In the genomic region with DNA sequence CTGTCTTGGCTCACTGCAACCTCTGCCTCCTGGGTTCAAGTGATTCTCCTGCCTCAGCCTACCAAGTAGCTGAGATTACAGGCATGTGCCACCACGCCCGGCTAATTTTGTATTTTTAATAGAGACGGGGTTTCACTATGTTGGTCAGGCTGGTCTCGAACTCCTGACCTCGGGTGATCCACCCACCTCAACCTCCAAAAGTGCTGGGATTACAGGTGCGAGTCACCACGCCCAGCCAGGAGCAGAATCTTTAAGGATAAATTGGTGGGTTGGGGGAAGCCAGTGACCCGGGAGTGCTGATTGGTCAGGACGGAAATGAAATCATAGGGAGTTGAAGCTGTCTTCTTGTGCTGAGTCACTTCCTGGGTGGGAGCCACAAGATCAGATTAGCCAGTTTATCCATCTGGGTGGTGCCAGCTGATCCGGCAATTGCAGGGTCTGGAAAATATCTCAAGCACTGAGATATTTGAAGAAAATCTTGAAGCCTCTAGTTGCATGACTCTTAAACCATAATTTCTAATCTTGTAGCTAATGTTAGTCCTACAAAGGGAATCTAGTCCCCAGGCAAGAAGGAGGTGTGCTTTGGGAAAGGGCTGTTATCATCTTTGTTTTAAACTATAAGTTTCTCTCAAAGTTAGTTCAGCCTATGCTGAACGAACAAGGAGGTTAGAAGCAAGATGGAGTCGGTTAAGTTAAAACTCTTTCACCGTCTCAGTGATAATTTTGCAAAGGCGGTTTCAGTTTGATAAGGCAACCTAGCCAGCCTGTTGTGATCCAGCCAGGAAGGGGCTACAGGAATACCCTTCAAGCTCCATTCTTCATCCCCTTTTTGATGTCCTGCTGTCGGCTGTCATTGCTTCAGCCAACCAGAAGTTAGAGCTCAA, we compare ENCODE assay signal across 8 cellular contexts. TPM values are rescaled to one million over a fixed set of nuclear protein-coding genes. Genes with fewer than 3 reads are reported as not detected.
DNase-seq lines count a peak whose midpoint lies in the region; ATAC-seq and TF ChIP-seq lines count a peak whose summit lies in the region.
"Not testable (repeated sequence)": the region's sequence is repeated elsewhere in the genome, so short reads cannot be mapped to it uniquely, and the experiment has no call there.

No MANE protein-coding gene starts in this region.

- not testable (repeated sequence) for TF ChIP-seq POLR2A in prostate gland (IDR thresholded peaks at IDR 0.05); upper lobe of left lung (IDR thresholded peaks at IDR 0.05)

- intact Hi-C loops in activated T-helper 2 cell treated with anti-CD3 and anti-CD28 coated beads, Interferon-gamma antibody, Interleukin-2, Interleukin-4, amounts not matched to agents 10 μg/mL and 5 μg/mL and 100 μg/mL, durations not matched to agents 14 hours and 24 hours and 36 hours (cut with micrococcal nuclease): loop anchor here (1.0 kb wide), 1 partner anchor 74 kb away; the partner anchor contains the start of gene ETFBKMT
- intact Hi-C loops in heart right ventricle (cut with DNase I); prostate gland (cut with DNase I): not testable (repeated sequence)

- WGBS in heart right ventricle, 2 donors: 85 to 86% methylated on average over 15 of the region's 15 CpGs
- WGBS in prostate gland: 87% methylated on average over 15 of the region's 15 CpGs
- WGBS in upper lobe of left lung, 2 donors: 79 to 81% methylated on average over 15 of the region's 15 CpGs

- H3K27ac ChIP-seq in DOHH2 (ENCODE audit: low read depth, low read length): not testable (repeated sequence)
- peak overlapping the region; percentile 80 to 90 for H3K27ac ChIP-seq in coronary artery
- H3K27ac ChIP-seq in heart right ventricle: peak overlapping the region in 9 of 10 donors; percentile 77 to 97 (median 87)
- H3K27ac ChIP-seq in prostate gland: peak overlapping the region; percentile 61 to 78
- peak overlapping the region; percentile 74 to 98 (median 88) for H3K27ac ChIP-seq in upper lobe of left lung

- H3K27me3 Mint-ChIP-seq in T-helper 1 cell treated with Interleukin-12 subunit alpha and Interleukin-12 subunit beta and Interleukin-4 antibody, amounts not matched to agents 30 μg/mL and 1 μg/mL, for 36 hours (ENCODE audit: low read depth); activated T-helper 2 cell treated with anti-CD3 and anti-CD28 coated beads, Interferon-gamma antibody, Interleukin-2, Interleukin-4, amounts not matched to agents 10 μg/mL and 5 μg/mL and 100 μg/mL, durations not matched to agents 14 hours and 24 hours and 36 hours (ENCODE audit: low read depth): not testable (repeated sequence)

- H3K9me3 ChIP-seq in DOHH2 (ENCODE audit: control insufficient read depth, insufficient read depth, low read length); prostate gland; upper lobe of left lung: not testable (repeated sequence)
- peaks cover 0 to 30% (median 12%) of the 10 kb centered on the region in 11 donors for H3K9me3 ChIP-seq in heart right ventricle

- not testable (repeated sequence) for H3F3A ChIP-seq in DOHH2 (ENCODE audit: control insufficient read depth, insufficient read depth)

- H3K4me3 ChIP-seq in DOHH2 (ENCODE audit: low read length): peak overlapping the region; percentile 17; the same call in 1 of the 2 replicates
- not testable (repeated sequence) for H3K4me3 ChIP-seq in coronary artery, heart right ventricle, prostate gland, upper lobe of left lung

- not testable (repeated sequence) for H3K27me3 ChIP-seq in DOHH2 (ENCODE audit: control insufficient read depth, low read length); heart right ventricle; prostate gland (replicated peaks; ENCODE audit: insufficient read depth); upper lobe of left lung

- H3K4me3 Mint-ChIP-seq in T-helper 1 cell treated with Interleukin-12 subunit alpha and Interleukin-12 subunit beta and Interleukin-4 antibody, amounts not matched to agents 30 μg/mL and 1 μg/mL, for 36 hours; activated T-helper 2 cell treated with anti-CD3 and anti-CD28 coated beads, Interferon-gamma antibody, Interleukin-2, Interleukin-4, amounts not matched to agents 10 μg/mL and 5 μg/mL and 100 μg/mL, durations not matched to agents 14 hours and 24 hours and 36 hours (ENCODE audit: low read depth): not testable (repeated sequence)

- H3K4me1 ChIP-seq in DOHH2 (ENCODE audit: control insufficient read depth, low read length): peaks cover 56% of the 10 kb centered on the region
- peaks cover 0 to 77% (median 34%) of the 10 kb centered on the region in 9 donors for H3K4me1 ChIP-seq in heart right ventricle
- not testable (repeated sequence) for H3K4me1 ChIP-seq in prostate gland (replicated peaks)
- peaks cover 32 to 41% (median 35%) of the 10 kb centered on the region in 4 donors for H3K4me1 ChIP-seq in upper lobe of left lung

- TF ChIP-seq EP300 in upper lobe of left lung (IDR thresholded peaks at IDR 0.05): not testable (repeated sequence)

- peaks cover 45% of the 10 kb centered on the region for H3K4me1 Mint-ChIP-seq in T-helper 1 cell treated with Interleukin-12 subunit alpha and Interleukin-12 subunit beta and Interleukin-4 antibody, amounts not matched to agents 30 μg/mL and 1 μg/mL, for 36 hours (ENCODE audit: low read depth)
- H3K4me1 Mint-ChIP-seq in activated T-helper 2 cell treated with anti-CD3 and anti-CD28 coated beads, Interferon-gamma antibody, Interleukin-2, Interleukin-4, amounts not matched to agents 10 μg/mL and 5 μg/mL and 100 μg/mL, durations not matched to agents 14 hours and 24 hours and 36 hours (ENCODE audit: low read depth): peaks cover 51% of the 10 kb centered on the region

- ATAC-seq in heart right ventricle; upper lobe of left lung (ENCODE audit: low FRiP score in 2 of 2): not testable (repeated sequence)

- DNase-seq in LHCN-M2 (ENCODE audit: low read depth): peak; percentile 39
- not testable (repeated sequence) for DNase-seq in activated T-helper 2 cell treated with anti-CD3 and anti-CD28 coated beads, Interferon-gamma antibody, Interleukin-2, Interleukin-4, amounts not matched to agents 10 μg/mL and 5 μg/mL and 100 μg/mL, durations not matched to agents 14 hours and 24 hours and 36 hours (ENCODE audit: low spot score); coronary artery (ENCODE audit: low spot score); heart right ventricle; prostate gland (ENCODE audit: low spot score); upper lobe of left lung

- peak overlapping the region; percentile 79 for H3K27ac Mint-ChIP-seq in T-helper 1 cell treated with Interleukin-12 subunit alpha and Interleukin-12 subunit beta and Interleukin-4 antibody, amounts not matched to agents 30 μg/mL and 1 μg/mL, for 36 hours
- H3K27ac Mint-ChIP-seq in activated T-helper 2 cell treated with anti-CD3 and anti-CD28 coated beads, Interferon-gamma antibody, Interleukin-2, Interleukin-4, amounts not matched to agents 10 μg/mL and 5 μg/mL and 100 μg/mL, durations not matched to agents 14 hours and 24 hours and 36 hours: peak overlapping the region; percentile 40

- not testable (repeated sequence) for H3K9me2 ChIP-seq in DOHH2 (replicated peaks; ENCODE audit: control insufficient read depth, low read length)

- not testable (repeated sequence) for H3K79me2 ChIP-seq in DOHH2 (ENCODE audit: control insufficient read depth, low read length)

- not testable (repeated sequence) for TF ChIP-seq CTCF in DOHH2 (IDR thresholded peaks at IDR 0.05; ENCODE audit: low read depth, low read length, poor library complexity, severe bottlenecking); coronary artery (IDR thresholded peaks at IDR 0.05); heart right ventricle (IDR thresholded peaks at IDR 0.05); prostate gland (IDR thresholded peaks at IDR 0.05); upper lobe of left lung (IDR thresholded peaks at IDR 0.05)

- H3K36me3 ChIP-seq in DOHH2 (ENCODE audit: control insufficient read depth, low read length); heart right ventricle; prostate gland; upper lobe of left lung: not testable (repeated sequence)

- H4K20me1 ChIP-seq in DOHH2 (ENCODE audit: control insufficient read depth, insufficient read depth, low read depth, low read length): not testable (repeated sequence)

- H3K9me3 Mint-ChIP-seq in T-helper 1 cell treated with Interleukin-12 subunit alpha and Interleukin-12 subunit beta and Interleukin-4 antibody, amounts not matched to agents 30 μg/mL and 1 μg/mL, for 36 hours: peaks cover 26% of the 10 kb centered on the region
- peaks cover 14% of the 10 kb centered on the region for H3K9me3 Mint-ChIP-seq in activated T-helper 2 cell treated with anti-CD3 and anti-CD28 coated beads, Interferon-gamma antibody, Interleukin-2, Interleukin-4, amounts not matched to agents 10 μg/mL and 5 μg/mL and 100 μg/mL, durations not matched to agents 14 hours and 24 hours and 36 hours

- H3K4me2 ChIP-seq in DOHH2 (ENCODE audit: low read length): peak overlapping the region; percentile 16; the same call in 1 of the 2 replicates

- H3K36me3 Mint-ChIP-seq in T-helper 1 cell treated with Interleukin-12 subunit alpha and Interleukin-12 subunit beta and Interleukin-4 antibody, amounts not matched to agents 30 μg/mL and 1 μg/mL, for 36 hours (ENCODE audit: low read depth): peaks cover 23% of the 10 kb centered on the region
- H3K36me3 Mint-ChIP-seq in activated T-helper 2 cell treated with anti-CD3 and anti-CD28 coated beads, Interferon-gamma antibody, Interleukin-2, Interleukin-4, amounts not matched to agents 10 μg/mL and 5 μg/mL and 100 μg/mL, durations not matched to agents 14 hours and 24 hours and 36 hours (ENCODE audit: low read depth): peaks cover 17% of the 10 kb centered on the region

RNA-seq across cellular contexts. Expression of gene AMN1, which starts 5.0 kb away (rescaled TPM):
- total RNA-seq in LHCN-M2 (2014; rRNA removed) (9.8 and 14.3 TPM in 2 replicates), heart right ventricle (10 to 100 TPM; 12.7 to 24.9 (median 14.6) TPM), prostate gland (10 to 100 TPM; 11.9 to 31.9 TPM), upper lobe of left lung (10 to 100 TPM in 1 of 6 donors, 1 to 10 TPM in 5; 2.1 to 15.9 (median 5.7) TPM)
- 7.5 TPM for polyA plus RNA-seq in LHCN-M2 (2012)
- 1.8 and 2.8 TPM in 2 replicates for total RNA-seq in activated T-helper 2 cell treated with anti-CD3 and anti-CD28 coated beads, Interferon-gamma antibody, Interleukin-2, Interleukin-4, amounts not matched to agents 10 μg/mL and 5 μg/mL and 100 μg/mL, durations not matched to agents 14 hours and 24 hours and 36 hours
- polyA plus RNA-seq in heart right ventricle: 10 to 100 TPM; 11.3 to 12.1 TPM
